In the genomic region with DNA sequence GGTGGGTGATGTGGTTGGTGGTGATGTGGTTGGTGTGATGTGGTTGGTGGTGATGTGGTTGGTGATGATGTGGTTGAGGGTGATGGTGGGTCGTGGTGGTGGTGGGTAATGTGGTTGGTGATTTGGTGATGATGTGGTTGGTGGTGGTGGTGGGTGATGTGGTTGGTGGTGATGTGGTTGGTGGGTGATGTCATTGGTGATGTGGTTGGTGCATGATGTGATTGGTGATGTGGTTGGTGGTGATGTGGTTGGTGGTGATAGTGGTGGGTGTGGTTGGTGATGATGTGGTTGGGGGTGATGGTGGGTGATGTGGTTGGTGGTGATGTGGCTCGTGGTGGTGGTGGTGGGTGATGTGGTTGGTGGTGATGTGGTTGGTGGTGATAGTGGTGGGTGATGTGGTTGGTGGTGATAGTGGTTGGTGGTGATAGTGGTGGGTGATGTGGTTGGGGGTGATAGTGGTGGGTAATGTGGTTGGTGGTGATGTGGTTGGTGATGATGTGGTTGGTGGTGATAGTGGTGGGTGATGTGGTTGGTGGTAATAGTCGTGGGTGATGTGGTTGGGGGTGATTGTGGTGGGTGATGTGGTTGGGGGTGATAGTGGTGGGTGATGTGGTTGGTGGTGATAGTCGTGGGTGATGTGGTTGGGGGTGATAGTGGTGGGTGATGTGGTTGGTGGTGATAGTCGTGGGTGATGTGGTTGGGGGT, we compare ENCODE assay signal across 7 cellular contexts. TPM values are rescaled to one million over a fixed set of nuclear protein-coding genes. Genes with fewer than 3 reads are reported as not detected.
DNase-seq lines count a peak whose midpoint lies in the region; ATAC-seq, FAIRE-seq and TF ChIP-seq lines count a peak whose summit lies in the region.
"Not testable (repeated sequence)": the region's sequence is repeated elsewhere in the genome, so short reads cannot be mapped to it uniquely, and the experiment has no call there.

No MANE protein-coding gene starts in this region.

- POLR2A ChIA-PET in IMR-90 (lab: Charles Lee; ENCODE audit: unreplicated experiment); H1 (lab: Charles Lee; ENCODE audit: partially characterized antibody): not testable (repeated sequence)

- H3K9ac ChIP-seq in IMR-90 (ENCODE audit: low read depth, low read length); H1 (replicated peaks in 1 of 4; ENCODE audit: extremely low read depth in 1 of 4, low read depth in 3 of 4, low read length in 3 of 4): not testable (repeated sequence)

- H3K4me3 ChIP-seq in IMR-90 (ENCODE audit: insufficient read depth, low read depth, low read length); H1 (ENCODE audit: extremely low read depth in 1 of 4, insufficient read depth in 2 of 4, low read depth in 3 of 4, low read length in 4 of 4): not testable (repeated sequence)

- not testable (repeated sequence) for H3K23ac ChIP-seq in IMR-90 (ENCODE audit: low read depth, low read length); H1 (ENCODE audit: insufficient read length)

- not testable (repeated sequence) for H3K4me2 ChIP-seq in IMR-90 (ENCODE audit: low read depth, low read length); H1 (ENCODE audit: insufficient read depth in 1 of 2, low read depth in 2 of 2, low read length in 2 of 2)

- H3K36me3 Mint-ChIP-seq in natural killer cell, result not testable (repeated sequence)

- H2AK5ac ChIP-seq in IMR-90 (ENCODE audit: low read depth, low read length) (peak overlapping the region; percentile 93), H1 (ENCODE audit: low read depth, low read length) (peak overlapping the region; percentile 6; the same call in 1 of the 2 replicates)

- peaks cover 21% of the 10 kb centered on the region; the same call in 1 of the 2 replicates for H3K23me2 ChIP-seq in H1 (ENCODE audit: low read depth, low read length)

- TF ChIP-seq RAD21 in IMR-90 (IDR thresholded peaks at IDR 0.05; ENCODE audit: low read length); H1 (IDR thresholded peaks at IDR 0.05 in 1 of 2, conservative IDR thresholded peaks at IDR 0.05 in 1 of 2; ENCODE audit: low read depth in 2 of 2, low read length in 2 of 2): not testable (repeated sequence)

- CTCF ChIA-PET in IMR-90 (lab: Yijun Ruan, JAX), result not testable (repeated sequence)
- CTCF ChIA-PET in H1 (lab: Charles Lee; ENCODE audit: partially characterized antibody), result interaction anchor here (7.3 kb wide), 1 partner anchor 15 kb away, joined by 53 read pairs; no protein-coding TSS in a partner anchor

- not testable (repeated sequence) for H3K4me3 Mint-ChIP-seq in natural killer cell

- H3K79me2 ChIP-seq in H1 (ENCODE audit: control insufficient read depth in 1 of 2, insufficient read depth in 2 of 2, low read length in 2 of 2), result not testable (repeated sequence)

- 0 out of 2 replicates have a peak overlapping the region, but pooled peaks have one; percentile 23 for H2BK12ac ChIP-seq in H1 (ENCODE audit: low read depth, low read length)

- not testable (repeated sequence) for TF ChIP-seq CTCF in IMR-90 (conservative IDR thresholded peaks at IDR 0.05; ENCODE audit: low read depth, low read length); H1 (IDR thresholded peaks at IDR 0.05; ENCODE audit: control extremely low read depth in 1 of 3, insufficient read depth in 1 of 3, low read depth in 1 of 3, low read length in 3 of 3); natural killer cell (IDR thresholded peaks at IDR 0.05)

- intact Hi-C loops in IMR-90 (cut with micrococcal nuclease); natural killer cell (cut with micrococcal nuclease): not testable (repeated sequence)

- not testable (repeated sequence) for H2BK20ac ChIP-seq in IMR-90 (ENCODE audit: low read depth, low read length); H1 (ENCODE audit: low read length)

- peaks cover 12% of the 10 kb centered on the region for H3K9me1 ChIP-seq in IMR-90 (ENCODE audit: insufficient read depth, low read length)

- peak overlapping the region; percentile 35; the same call in 1 of the 2 replicates for H3K4ac ChIP-seq in IMR-90 (ENCODE audit: low read depth, low read length)
- H3K4ac ChIP-seq in H1 (replicated peaks; ENCODE audit: insufficient read length, low read depth, low read length), result not testable (repeated sequence)

- H4K8ac ChIP-seq in IMR-90 (ENCODE audit: low read depth in 2 of 2, low read length in 2 of 2); H1 (ENCODE audit: extremely low read depth, insufficient read depth, low read length): not testable (repeated sequence)

- FAIRE-seq in GM12892 (lab: Jason Lieb, UNC), result peak; percentile 85
- FAIRE-seq in H1 (lab: Jason Lieb, UNC), result not testable (repeated sequence)

- dilution Hi-C loops in IMR-90 (cut with HindIII; ENCODE audit: low sequenced_read_pairs, unreplicated experiment), result not testable (repeated sequence)

- BruUV-seq in IMR-90 (replicated peaks; lab: Mats Ljungman, UMichigan), result not testable (repeated sequence)

- H3K27ac ChIP-seq in IMR-90 (ENCODE audit: insufficient read depth, low read length); H1 (ENCODE audit: low read depth, low read length): not testable (repeated sequence)

- peaks cover 32 to 57% of the 10 kb centered on the region in 2 experiments for H3K79me1 ChIP-seq in IMR-90 (ENCODE audit: low read depth in 1 of 2, low read length in 2 of 2)
- not testable (repeated sequence) for H3K79me1 ChIP-seq in H1 (ENCODE audit: low read depth, low read length)

- peaks cover 39% of the 10 kb centered on the region for H3K4me1 ChIP-seq in IMR-90 (ENCODE audit: control insufficient read depth, insufficient read depth, low read length)
- H3K4me1 ChIP-seq in H1 (replicated peaks in 1 of 4; ENCODE audit: control insufficient read depth in 3 of 4, insufficient read depth in 4 of 4, low read length in 3 of 4), result not testable (repeated sequence)

- not testable (repeated sequence) for H2BK15ac ChIP-seq in IMR-90 (ENCODE audit: low read depth, low read length); H1 (ENCODE audit: low read length)

- not testable (repeated sequence) for H3K9me3 ChIP-seq in IMR-90 (ENCODE audit: control insufficient read depth, insufficient read depth, low read length); H1 (ENCODE audit: insufficient read depth in 2 of 2, low read depth in 1 of 2, low read length in 1 of 2)

- H2BK5ac ChIP-seq in IMR-90 (ENCODE audit: low read depth, low read length, poor library complexity, severe bottlenecking), result peak overlapping the region; percentile 48
- H2BK5ac ChIP-seq in H1 (ENCODE audit: low read depth, low read length), result not testable (repeated sequence)

- not testable (repeated sequence) for H2AFZ ChIP-seq in IMR-90 (replicated peaks; ENCODE audit: low read length, poor library complexity); H1 (ENCODE audit: low read length)

- not testable (repeated sequence) for H3K27me3 Mint-ChIP-seq in natural killer cell (ENCODE audit: low read depth in 2 of 2)

- peak overlapping the region; percentile 42 for H2AK9ac ChIP-seq in IMR-90 (replicated peaks; ENCODE audit: low read depth, low read length, poor library complexity)

- TF ChIP-seq EP300 in H1 (IDR thresholded peaks at IDR 0.05; ENCODE audit: borderline replicate concordance in 1 of 2, low read depth in 2 of 2, low read length in 2 of 2), result not testable (repeated sequence)

- 100% methylated on average over 3 of the region's 5 CpGs; no CpG with 5 or more reads in 1 of the 2 experiments for WGBS in IMR-90 (ENCODE audit: extremely low coverage in 2 of 2, insufficient read length in 1 of 2), 2 experiments
- 77% methylated on average over 5 of the region's 5 CpGs; no CpG with 5 or more reads in 1 of the 2 experiments for WGBS in H1 (ENCODE audit: extremely low coverage in 1 of 2, insufficient coverage in 1 of 2, insufficient read length in 1 of 2, insufficient replicate concordance in 2 of 2, low coverage in 1 of 2, low lambda C conversion rate in 2 of 2, missing lambda C conversion rate in 1 of 2), 2 experiments

- not testable (repeated sequence) for H3K27me3 ChIP-seq in IMR-90 (ENCODE audit: control insufficient read depth, insufficient read depth, low read length); H1 (replicated peaks in 1 of 4; ENCODE audit: control insufficient read depth in 3 of 4, extremely low read depth in 1 of 4, insufficient read depth in 3 of 4, low read length in 3 of 4)

- not testable (repeated sequence) for H4K20me1 ChIP-seq in IMR-90 (ENCODE audit: insufficient read depth, low read length); H1 (replicated peaks in 1 of 2; ENCODE audit: control insufficient read depth in 1 of 2, insufficient read depth in 2 of 2, low read length in 2 of 2)

- not testable (repeated sequence) for TF ChIP-seq POLR2A in GM12892 (IDR thresholded peaks at IDR 0.05; ENCODE audit: low read depth, low read length); IMR-90 (IDR thresholded peaks at IDR 0.05; ENCODE audit: low read depth, low read length); H1 (IDR thresholded peaks at IDR 0.05; ENCODE audit: control extremely low read depth in 1 of 2, low read depth in 2 of 2, low read length in 2 of 2)

- not testable (repeated sequence) for H4K91ac ChIP-seq in IMR-90 (ENCODE audit: insufficient read depth, low read depth, low read length); H1 (replicated peaks; ENCODE audit: insufficient read length, low read length)

- H3K14ac ChIP-seq in IMR-90 (replicated peaks; ENCODE audit: low read depth, low read length); H1 (ENCODE audit: insufficient read length): not testable (repeated sequence)

- DNase-seq in GM12892 (ENCODE audit: insufficient read length); IMR-90; H1 (ENCODE audit: low read depth in 1 of 2, low spot score in 2 of 2): not testable (repeated sequence)
- DNase-seq in activated CD8-positive, alpha-beta memory T cell treated with anti-CD3 and anti-CD28 coated beads for 24 hours, result peak; percentile 72
- DNase-seq in activated effector memory CD4-positive, alpha-beta T cell treated with anti-CD3 and anti-CD28 coated beads, Interleukin-2, amount 50 U/mL, for 16 hours, result peak; percentile 69
- peak; percentile 76 for DNase-seq in natural killer cell
- peak; percentile 15 for DNase-seq in stimulated activated CD8-positive, alpha-beta memory T cell treated with anti-CD3 and anti-CD28 coated beads, Interleukin-4, amount 100 ng/mL, for 24 hours (ENCODE audit: low read depth)

- H3K27ac Mint-ChIP-seq in natural killer cell, result not testable (repeated sequence)

- in situ Hi-C loops in IMR-90 (cut with MboI; ENCODE audit: low sequenced_read_pairs), result not testable (repeated sequence)

- ATAC-seq in IMR-90 (ENCODE audit: low read depth); natural killer cell: not testable (repeated sequence)

- not testable (repeated sequence) for H2BK120ac ChIP-seq in IMR-90 (ENCODE audit: low read depth, low read length); H1 (replicated peaks; ENCODE audit: low read depth, low read length)

- H3K56ac ChIP-seq in IMR-90 (ENCODE audit: extremely low read depth, insufficient read depth, low read length), result not testable (repeated sequence)
- peak overlapping the region; percentile 93 for H3K56ac ChIP-seq in H1 (replicated peaks; ENCODE audit: insufficient read length, low read depth, low read length)

- not testable (repeated sequence) for H3K9me3 Mint-ChIP-seq in natural killer cell

- not testable (repeated sequence) for H3K18ac ChIP-seq in IMR-90 (ENCODE audit: low read depth, low read length); H1 (ENCODE audit: extremely low read depth, low read length)

- not testable (repeated sequence) for H4K5ac ChIP-seq in IMR-90 (ENCODE audit: low read depth, low read length); H1 (ENCODE audit: insufficient read length, low read depth, low read length)

- H3K36me3 ChIP-seq in IMR-90 (ENCODE audit: control insufficient read depth, insufficient read depth, low read length); H1 (ENCODE audit: control insufficient read depth in 2 of 4, insufficient read depth in 4 of 4, low read length in 3 of 4): not testable (repeated sequence)

- not testable (repeated sequence) for H3K4me1 Mint-ChIP-seq in natural killer cell

RNA-seq across cellular contexts. Expression of a gene that starts 30.6 kb away (rescaled TPM):
- polyA plus RNA-seq in GM12892 (2012; ENCODE audit: missing spikeins), result not detected
- total RNA-seq in IMR-90 (2012; rRNA removed), result 0.36 and 0.83 TPM in 2 replicates
- polyA plus RNA-seq in IMR-90 (2012; rRNA removed), result 7.8 and 8.1 TPM in 2 replicates
- 4.4 and 5.5 TPM in 2 replicates for polyA plus RNA-seq in IMR-90 (2012; cell fraction: cytosol; rRNA removed)
- 24.1 and 56.3 TPM in 2 replicates for polyA plus RNA-seq in IMR-90 (2012; cell fraction: nucleus; rRNA removed; ENCODE audit: low replicate concordance)
- total RNA-seq in H1 (2021; fragmentation: NEBNext Ultra II Directional; extraction: Animal tissue kit (Norgen Biotek cat#: 25700)), result 0.58 and 0.71 TPM in 2 replicates
- polyA plus RNA-seq in H1 (2011; rRNA removed), result 0.26 and 0.61 TPM in 2 replicates
- polyA plus RNA-seq in H1 (2011; cell fraction: cytosol; rRNA removed), result 0.47 TPM
- polyA plus RNA-seq in H1 (2011; cell fraction: nucleus; rRNA removed), result 2.9 TPM
- polyA plus RNA-seq in H1 (2012, experiment 1 of 2), result 0.44 to 0.98 TPM (median 0.89 TPM) in 4 replicates
- polyA plus RNA-seq in H1 (2012, experiment 2 of 2), result 0.58 TPM
- 0.45 TPM for polyA plus RNA-seq in H1 (2013, experiment 1 of 2)
- polyA plus RNA-seq in H1 (2013, experiment 2 of 2), result 0.50 TPM
- polyA minus RNA-seq in H1 (2011; rRNA and poly(A)+ RNA removed), result 0.88 and 0.95 TPM in 2 replicates
- polyA minus RNA-seq in H1 (2011; cell fraction: cytosol; rRNA and poly(A)+ RNA removed), result 3.2 TPM
- polyA minus RNA-seq in H1 (2011; cell fraction: nucleus; rRNA and poly(A)+ RNA removed), result 1.3 TPM
- total RNA-seq in natural killer cell, result 10 to 100 TPM in 1 of 3 donors, 1 to 10 TPM in 2; 2.9 to 17.3 (median 5.7) TPM
